Comparison of ENCODE assay signal across 8 cellular contexts in the genomic region with DNA sequence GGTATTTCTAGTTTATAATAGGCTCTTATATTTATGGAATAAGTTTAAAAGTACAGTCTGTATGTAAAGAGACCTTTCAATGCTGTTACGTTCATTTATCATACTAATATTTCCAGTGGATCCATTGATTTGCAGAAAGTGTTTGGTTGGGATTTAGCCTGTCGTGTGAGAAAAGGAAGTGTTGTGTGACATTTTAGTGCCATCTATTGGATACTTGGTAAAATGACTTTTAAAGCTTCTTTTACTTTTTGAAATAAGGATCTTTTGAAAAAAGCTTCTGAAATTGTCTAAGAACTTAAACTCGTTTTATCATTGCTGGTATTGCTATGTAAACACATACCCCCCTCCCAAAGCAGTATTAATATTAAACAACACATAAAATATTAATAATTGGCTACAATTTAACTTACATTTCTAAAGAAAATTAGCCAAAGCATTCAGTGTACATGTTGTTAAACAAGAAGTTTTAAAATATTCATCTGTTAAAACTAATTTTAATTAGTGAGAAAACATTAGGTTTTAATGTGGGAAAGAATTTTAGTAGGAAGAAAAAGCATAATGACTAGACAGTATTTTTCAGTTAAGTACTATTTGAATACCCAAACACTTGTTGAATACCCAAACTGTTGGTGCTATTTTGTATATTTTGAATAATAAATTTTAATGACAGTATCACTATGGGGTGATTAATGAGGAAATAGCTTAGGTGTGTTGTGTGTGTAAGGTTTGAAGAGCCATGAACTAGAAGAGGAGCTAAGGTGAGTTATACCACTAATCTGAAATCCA. TPM values are rescaled to one million over a fixed set of nuclear protein-coding genes. Genes with fewer than 3 reads are reported as not detected.
A peak's percentile ranks its signal among the peaks of the same experiment; 100 is the strongest.
DNase-seq lines count a peak whose midpoint lies in the region; ATAC-seq and TF ChIP-seq lines count a peak whose summit lies in the region.

No MANE protein-coding gene starts in this region.

- H3K4me3 Mint-ChIP-seq in activated CD8-positive, alpha-beta T cell treated with anti-CD3 and anti-CD28 coated beads for 36 hours = no peak overlapping the region
- no peak overlapping the region for H3K4me3 Mint-ChIP-seq in activated CD8-positive, alpha-beta T cell treated with anti-CD3 and anti-CD28 coated beads, Interleukin-2, amount 10 ng/mL, durations not matched to agents 7 days and 5 days
- no peak overlapping the region for H3K4me3 Mint-ChIP-seq in effector memory CD8-positive, alpha-beta T cell
- no peak overlapping the region for H3K4me3 Mint-ChIP-seq in naive thymus-derived CD4-positive, alpha-beta T cell

- no peaks in the 10 kb centered on the region for H3K9me3 Mint-ChIP-seq in activated CD8-positive, alpha-beta T cell treated with anti-CD3 and anti-CD28 coated beads for 36 hours
- H3K9me3 Mint-ChIP-seq in activated CD8-positive, alpha-beta T cell treated with anti-CD3 and anti-CD28 coated beads, Interleukin-2, amount 10 ng/mL, durations not matched to agents 7 days and 5 days (ENCODE audit: insufficient read depth) = no peaks in the 10 kb centered on the region
- no peaks in the 10 kb centered on the region for H3K9me3 Mint-ChIP-seq in effector memory CD8-positive, alpha-beta T cell
- no peaks in the 10 kb centered on the region for H3K9me3 Mint-ChIP-seq in naive thymus-derived CD4-positive, alpha-beta T cell

- H3K36me3 ChIP-seq in naive thymus-derived CD4-positive, alpha-beta T cell (ENCODE audit: control insufficient read depth in 2 of 3, insufficient read depth in 3 of 3, low read length in 3 of 3) = peaks cover 0 to 4% (median 0%) of the 10 kb centered on the region in 3 experiments

- POLR2A ChIA-PET in activated CD8-positive, alpha-beta T cell treated with anti-CD3 and anti-CD28 coated beads for 36 hours (lab: Charles Lee) = interaction anchor here (0.5 to 1.0 kb wide), 3 partner anchors 123 to 1339 kb away, joined by 3 read pairs; no protein-coding TSS in a partner anchor
- POLR2A ChIA-PET in activated CD8-positive, alpha-beta T cell treated with anti-CD3 and anti-CD28 coated beads, Interleukin-2, amount 10 ng/mL, durations not matched to agents 7 days and 5 days (lab: Charles Lee) = interaction anchor here (0.6 kb wide), 1 partner anchor 62 kb away, joined by 3 read pairs; no protein-coding TSS in a partner anchor
- POLR2A ChIA-PET in naive thymus-derived CD4-positive, alpha-beta T cell (lab: Charles Lee) = no interaction called here

- H3K27ac Mint-ChIP-seq in activated CD8-positive, alpha-beta T cell treated with anti-CD3 and anti-CD28 coated beads for 36 hours = no peak overlapping the region
- H3K27ac Mint-ChIP-seq in activated CD8-positive, alpha-beta T cell treated with anti-CD3 and anti-CD28 coated beads, Interleukin-2, amount 10 ng/mL, durations not matched to agents 7 days and 5 days = no peak overlapping the region
- H3K27ac Mint-ChIP-seq in effector memory CD8-positive, alpha-beta T cell = no peak overlapping the region
- peak overlapping the region in 5 of 9 donors; percentile 17 to 51 (median 30) for H3K27ac Mint-ChIP-seq in naive thymus-derived CD4-positive, alpha-beta T cell

- H3K27ac ChIP-seq in naive thymus-derived CD4-positive, alpha-beta T cell (ENCODE audit: low read depth, low read length) = no peak overlapping the region

- CTCF ChIA-PET in activated CD8-positive, alpha-beta T cell treated with anti-CD3 and anti-CD28 coated beads for 36 hours (lab: Charles Lee) = interaction anchor here (0.6 to 5.6 kb wide), 44 partner anchors 9 to 1181 kb away, joined by 3 to 60 read pairs (median 5); partner anchors contain the start of genes PPP4R2 and SHQ1
- CTCF ChIA-PET in activated CD8-positive, alpha-beta T cell treated with anti-CD3 and anti-CD28 coated beads, Interleukin-2, amount 10 ng/mL, durations not matched to agents 7 days and 5 days (lab: Charles Lee) = interaction anchor here (0.6 to 6.1 kb wide), 43 partner anchors 10 to 874 kb away, joined by 3 to 75 read pairs (median 5); partner anchors contain the start of genes GXYLT2, PPP4R2 and SHQ1
- CTCF ChIA-PET in naive thymus-derived CD4-positive, alpha-beta T cell (lab: Charles Lee) = interaction anchor here (1.0 to 4.7 kb wide), 12 partner anchors 15 to 391 kb away, joined by 3 to 46 read pairs (median 5); no protein-coding TSS in a partner anchor

- intact Hi-C loops in activated CD8-positive, alpha-beta T cell treated with anti-CD3 and anti-CD28 coated beads for 36 hours (cut with micrococcal nuclease) = loop anchor here (1.0 kb wide), 1 partner anchor 117 kb away; no protein-coding TSS in a partner anchor
- intact Hi-C loops in naive thymus-derived CD4-positive, alpha-beta T cell (cut with micrococcal nuclease) = loop anchor here (1.0 to 10.0 kb wide), 5 partner anchors 59 to 392 kb away; partner anchors contain the start of gene PPP4R2 (in 1 of the 2)

- no peaks in the 10 kb centered on the region for H3K4me1 ChIP-seq in naive thymus-derived CD4-positive, alpha-beta T cell (ENCODE audit: control insufficient read depth in 2 of 2, insufficient read depth in 2 of 2, low read length in 2 of 2)

- no peaks in the 10 kb centered on the region for H3K27me3 ChIP-seq in naive thymus-derived CD4-positive, alpha-beta T cell (ENCODE audit: control insufficient read depth in 2 of 2, insufficient read depth in 2 of 2, low read length in 2 of 2)

- H3K4me1 Mint-ChIP-seq in activated CD8-positive, alpha-beta T cell treated with anti-CD3 and anti-CD28 coated beads for 36 hours (ENCODE audit: low read depth) = peaks cover 25% of the 10 kb centered on the region
- peaks cover 8% of the 10 kb centered on the region for H3K4me1 Mint-ChIP-seq in activated CD8-positive, alpha-beta T cell treated with anti-CD3 and anti-CD28 coated beads, Interleukin-2, amount 10 ng/mL, durations not matched to agents 7 days and 5 days (ENCODE audit: low read depth)
- H3K4me1 Mint-ChIP-seq in effector memory CD8-positive, alpha-beta T cell (ENCODE audit: low read depth in 2 of 2) = peaks cover 9 to 25% of the 10 kb centered on the region in 2 donors
- peaks cover 8 to 30% (median 24%) of the 10 kb centered on the region in 7 donors for H3K4me1 Mint-ChIP-seq in naive thymus-derived CD4-positive, alpha-beta T cell

- no peak overlapping the region for H3K4me3 ChIP-seq in naive thymus-derived CD4-positive, alpha-beta T cell (ENCODE audit: low read length)

- H3K27me3 Mint-ChIP-seq in activated CD8-positive, alpha-beta T cell treated with anti-CD3 and anti-CD28 coated beads for 36 hours = no peaks in the 10 kb centered on the region
- no peaks in the 10 kb centered on the region for H3K27me3 Mint-ChIP-seq in activated CD8-positive, alpha-beta T cell treated with anti-CD3 and anti-CD28 coated beads, Interleukin-2, amount 10 ng/mL, durations not matched to agents 7 days and 5 days (ENCODE audit: low read depth)
- no peaks in the 10 kb centered on the region for H3K27me3 Mint-ChIP-seq in effector memory CD8-positive, alpha-beta T cell
- no peaks in the 10 kb centered on the region for H3K27me3 Mint-ChIP-seq in naive thymus-derived CD4-positive, alpha-beta T cell

- no peak for DNase-seq in activated CD8-positive, alpha-beta T cell treated with anti-CD3 and anti-CD28 coated beads for 36 hours
- no peak for DNase-seq in activated CD8-positive, alpha-beta T cell treated with anti-CD3 and anti-CD28 coated beads, Interleukin-2, amount 10 ng/mL, durations not matched to agents 7 days and 5 days
- DNase-seq in NCI-H748 (lab: John Stamatoyannopoulos, UW; ENCODE audit: unreplicated experiment) = peak; percentile 39
- DNase-seq in effector memory CD8-positive, alpha-beta T cell = no peak
- peak in 6 of 9 donors; percentile 16 to 52 (median 26) for DNase-seq in naive thymus-derived CD4-positive, alpha-beta T cell

- peaks cover 10% of the 10 kb centered on the region for H3K36me3 Mint-ChIP-seq in activated CD8-positive, alpha-beta T cell treated with anti-CD3 and anti-CD28 coated beads for 36 hours (ENCODE audit: low read depth)
- H3K36me3 Mint-ChIP-seq in activated CD8-positive, alpha-beta T cell treated with anti-CD3 and anti-CD28 coated beads, Interleukin-2, amount 10 ng/mL, durations not matched to agents 7 days and 5 days (ENCODE audit: low read depth) = peaks cover 3% of the 10 kb centered on the region
- peaks cover 19% of the 10 kb centered on the region for H3K36me3 Mint-ChIP-seq in effector memory CD8-positive, alpha-beta T cell (ENCODE audit: insufficient read depth)
- H3K36me3 Mint-ChIP-seq in naive thymus-derived CD4-positive, alpha-beta T cell = peaks cover 0 to 11% (median 4%) of the 10 kb centered on the region in 5 donors

- ATAC-seq in activated CD8-positive, alpha-beta T cell treated with anti-CD3 and anti-CD28 coated beads for 36 hours = no peak
- ATAC-seq in activated CD8-positive, alpha-beta T cell treated with anti-CD3 and anti-CD28 coated beads, Interleukin-2, amount 10 ng/mL, durations not matched to agents 7 days and 5 days = no peak
- peak; percentile 29 for ATAC-seq in effector memory CD8-positive, alpha-beta T cell (replicated peaks)
- ATAC-seq in naive thymus-derived CD4-positive, alpha-beta T cell = peak; percentile 54
- ATAC-seq in HG03342 (IDR thresholded peaks at IDR 0.05; ENCODE audit: unreplicated experiment) (no peak), GM18868 (IDR thresholded peaks at IDR 0.05; ENCODE audit: unreplicated experiment) (no peak), HG03432 (IDR thresholded peaks at IDR 0.05; ENCODE audit: unreplicated experiment) (no peak)

- peak; percentile 65 for TF ChIP-seq CTCF in activated CD8-positive, alpha-beta T cell treated with anti-CD3 and anti-CD28 coated beads for 36 hours (IDR thresholded peaks at IDR 0.05)

- no peaks in the 10 kb centered on the region for H3K9me3 ChIP-seq in naive thymus-derived CD4-positive, alpha-beta T cell (ENCODE audit: control insufficient read depth in 2 of 3, low read length in 3 of 3)

RNA-seq across cellular contexts. Expression of gene EBLN2, which starts 4.9 kb away (rescaled TPM):
- total RNA-seq in activated CD8-positive, alpha-beta T cell treated with anti-CD3 and anti-CD28 coated beads for 36 hours = 1 to 10 TPM; 4.9 to 5.0 TPM
- 1 to 10 TPM; 5.3 to 5.9 TPM for total RNA-seq in activated CD8-positive, alpha-beta T cell treated with anti-CD3 and anti-CD28 coated beads, Interleukin-2, amount 10 ng/mL, durations not matched to agents 7 days and 5 days
- total RNA-seq in naive thymus-derived CD4-positive, alpha-beta T cell = 10 to 100 TPM in 2 of 5 experiments, 1 to 10 TPM in 3; 6.7 to 12.9 (median 9.8) TPM
- polyA plus RNA-seq in naive thymus-derived CD4-positive, alpha-beta T cell = 1 to 10 TPM; 1.1 to 2.5 TPM

RNA-seq across cellular contexts. Expression of gene PPP4R2, which starts 59.9 kb away (rescaled TPM):
- total RNA-seq in activated CD8-positive, alpha-beta T cell treated with anti-CD3 and anti-CD28 coated beads for 36 hours = 10 to 100 TPM; 85.5 to 88.6 TPM
- total RNA-seq in activated CD8-positive, alpha-beta T cell treated with anti-CD3 and anti-CD28 coated beads, Interleukin-2, amount 10 ng/mL, durations not matched to agents 7 days and 5 days = 10 to 100 TPM; 80.0 to 80.9 TPM
- 10 to 100 TPM; 56.3 to 87.0 (median 63.8) TPM for total RNA-seq in naive thymus-derived CD4-positive, alpha-beta T cell
- 10 to 100 TPM; 35.0 to 38.9 TPM for polyA plus RNA-seq in naive thymus-derived CD4-positive, alpha-beta T cell

Comparison
In these comparisons a context has a peak if more than half of its experiments do, and no peak if none do; other contexts are left out.
1. ATAC-seq: peak in effector memory CD8-positive, alpha-beta T cell (single experiment) and naive thymus-derived CD4-positive, alpha-beta T cell (single experiment); none in activated CD8-positive, alpha-beta T cell treated with anti-CD3 and anti-CD28 coated beads for 36 hours (single experiment), activated CD8-positive, alpha-beta T cell treated with anti-CD3 and anti-CD28 coated beads, Interleukin-2, amount 10 ng/mL, durations not matched to agents 7 days and 5 days (single experiment), HG03342 (single experiment), GM18868 (single experiment) and HG03432 (single experiment).
2. DNase-seq: peak in NCI-H748 (single experiment) and naive thymus-derived CD4-positive, alpha-beta T cell (6 of 9); none in activated CD8-positive, alpha-beta T cell treated with anti-CD3 and anti-CD28 coated beads for 36 hours (single experiment), activated CD8-positive, alpha-beta T cell treated with anti-CD3 and anti-CD28 coated beads, Interleukin-2, amount 10 ng/mL, durations not matched to agents 7 days and 5 days (single experiment) and effector memory CD8-positive, alpha-beta T cell (0 of 3).
3. H3K27ac Mint-ChIP-seq: peak in naive thymus-derived CD4-positive, alpha-beta T cell (5 of 9); none in activated CD8-positive, alpha-beta T cell treated with anti-CD3 and anti-CD28 coated beads for 36 hours (single experiment), activated CD8-positive, alpha-beta T cell treated with anti-CD3 and anti-CD28 coated beads, Interleukin-2, amount 10 ng/mL, durations not matched to agents 7 days and 5 days (single experiment) and effector memory CD8-positive, alpha-beta T cell (0 of 2).